ENCODE assay signal across 8 cellular contexts in the genomic region with DNA sequence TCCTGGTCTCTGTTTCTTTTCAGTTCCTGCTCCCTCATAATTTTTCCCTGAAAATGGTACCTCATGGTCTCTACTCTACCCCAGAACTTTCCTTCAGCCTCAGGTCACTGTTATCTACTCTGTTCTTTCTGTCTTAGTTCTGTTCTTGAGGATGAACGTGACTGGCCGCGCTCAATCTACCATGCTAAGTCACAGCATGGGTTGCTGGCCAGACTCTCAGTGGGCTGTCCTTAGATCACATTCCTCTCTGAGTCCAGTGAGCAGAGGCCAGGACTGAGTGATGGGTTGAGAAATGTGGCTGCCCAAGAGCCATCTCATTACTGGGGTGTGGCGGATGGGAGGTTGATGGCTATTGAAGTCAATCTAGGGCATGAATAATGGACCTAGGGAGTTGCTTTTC.
"Had no signal": no experiment of that assay in that cellular context is flagged by ENCODE, and none has a peak within 500 bp of the region (broad histone marks: within the 10 kb centered on the region; RNA-seq: fewer than 3 reads in every experiment).

No MANE protein-coding gene starts in this region.

- H3K27ac Mint-ChIP-seq: IgD-negative memory B cell had no signal

- H3K4me2 ChIP-seq: KMS-11 had no signal

- ATAC-seq: HepG2 had no signal

- H3K9ac ChIP-seq: KMS-11 had no signal

- FAIRE-seq: HepG2, HTR-8/SVneo had no signal

- H3K9me3 Mint-ChIP-seq: IgD-negative memory B cell had no signal

- H3K4me3 Mint-ChIP-seq: IgD-negative memory B cell had no signal

- H3K27ac ChIP-seq: HL-60, KMS-11 had no signal

- DNase-seq: IMR-90, KBM-7, KG1 had no signal

- H3K36me3 Mint-ChIP-seq: IgD-negative memory B cell had no signal
